Comparison of ENCODE assay signal across 8 cellular contexts in genomic region chr1:144412491-144413403, GRCh38. TPM values are rescaled to one million over a fixed set of nuclear protein-coding genes. Genes with fewer than 3 reads are reported as not detected.
DNase-seq lines count a peak whose midpoint lies in the region; ATAC-seq and TF ChIP-seq lines count a peak whose summit lies in the region.
"Not testable (repeated sequence)": the region's sequence is repeated elsewhere in the genome, so short reads cannot be mapped to it uniquely, and the experiment has no call there.

No MANE protein-coding gene starts in this region.

- not testable (repeated sequence) for H3K27me3 ChIP-seq in KMS-11 (ENCODE audit: insufficient read depth, low read depth)

- TF ChIP-seq CTCF in KMS-11 (conservative IDR thresholded peaks at IDR 0.05; ENCODE audit: low read depth, low read length); fibroblast of mammary gland (conservative IDR thresholded peaks at IDR 0.05; ENCODE audit: control insufficient read depth, insufficient read depth, low read depth, low read length): not testable (repeated sequence)

- DNase-seq in Daoy (ENCODE audit: low read depth) (peak; percentile 98), RKO (ENCODE audit: low spot score) (peak; percentile 91), fibroblast of mammary gland (ENCODE audit: low read depth) (peak; percentile 99), myocyte (ENCODE audit: low read depth) (peak; percentile 93)
- peak; percentile 70 for DNase-seq in stimulated activated CD8-positive, alpha-beta memory T cell treated with anti-CD3 and anti-CD28 coated beads, Interleukin-4, amount 100 ng/mL, for 24 hours (ENCODE audit: low read depth)

- peak overlapping the region; percentile 85 for H3K27ac ChIP-seq in KMS-11

- not testable (repeated sequence) for H4K20me1 ChIP-seq in KMS-11 (ENCODE audit: insufficient read depth)

- H3K4me1 ChIP-seq in KMS-11 (ENCODE audit: low read depth, poor library complexity, severe bottlenecking), result not testable (repeated sequence)

- not testable (repeated sequence) for H3K36me3 ChIP-seq in KMS-11 (ENCODE audit: insufficient read depth)

- peak overlapping the region; percentile 63 for H3K4me2 ChIP-seq in KMS-11

- H3K36me3 Mint-ChIP-seq in activated T-helper 17 cell treated with anti-CD3 and anti-CD28 coated beads, Interleukin-2, amount 50 U/mL, for 72 hours (ENCODE audit: low read depth), result peaks cover 18% of the 10 kb centered on the region

- peak overlapping the region; percentile 11; the same call in 1 of the 2 replicates for H2AFZ ChIP-seq in KMS-11 (ENCODE audit: low read depth)

- not testable (repeated sequence) for H3K9me3 Mint-ChIP-seq in activated T-helper 17 cell treated with anti-CD3 and anti-CD28 coated beads, Interleukin-2, amount 50 U/mL, for 72 hours

- H3K9ac ChIP-seq in KMS-11, result peak overlapping the region; percentile 72

- H3K79me2 ChIP-seq in KMS-11 (ENCODE audit: insufficient read depth, low read depth), result not testable (repeated sequence)

- ATAC-seq in GM21825 (IDR thresholded peaks at IDR 0.05; ENCODE audit: unreplicated experiment), result peak; percentile 90
- peak; percentile 85 for ATAC-seq in activated T-helper 17 cell treated with anti-CD3 and anti-CD28 coated beads, Interleukin-2, amount 50 U/mL, for 72 hours (replicated peaks)

- not testable (repeated sequence) for H3K27me3 Mint-ChIP-seq in activated T-helper 17 cell treated with anti-CD3 and anti-CD28 coated beads, Interleukin-2, amount 50 U/mL, for 72 hours

- H3K4me1 Mint-ChIP-seq in activated T-helper 17 cell treated with anti-CD3 and anti-CD28 coated beads, Interleukin-2, amount 50 U/mL, for 72 hours, result not testable (repeated sequence)

- peak overlapping the region; percentile 96 for H3K4me3 ChIP-seq in KMS-11 (IDR thresholded peaks at IDR 0.05; ENCODE audit: insufficient read depth, low read depth, low read length)
- peak overlapping the region; percentile 32 for H3K4me3 ChIP-seq in fibroblast of mammary gland (ENCODE audit: control insufficient read depth, low read depth, low read length)

- H3K4me3 Mint-ChIP-seq in activated T-helper 17 cell treated with anti-CD3 and anti-CD28 coated beads, Interleukin-2, amount 50 U/mL, for 72 hours, result peak overlapping the region; percentile 97

- H3K27ac Mint-ChIP-seq in activated T-helper 17 cell treated with anti-CD3 and anti-CD28 coated beads, Interleukin-2, amount 50 U/mL, for 72 hours, result peak overlapping the region; percentile 96

RNA-seq across cellular contexts. Expression of gene PPIAL4E, which starts 39.3 kb away (rescaled TPM):
- 0.17 TPM in 1 of 2 replicates, not detected in the other for total RNA-seq in Daoy (2014; rRNA removed; shearing (Covaris generic))
- not detected for total RNA-seq in activated T-helper 17 cell treated with anti-CD3 and anti-CD28 coated beads, Interleukin-2, amount 50 U/mL, for 72 hours
- not detected in 2 replicates for total RNA-seq in myocyte
- not detected for polyA plus RNA-seq in myocyte (2012)

RNA-seq across cellular contexts. Expression of gene NBPF15, which starts 48.7 kb away (rescaled TPM):
- total RNA-seq in Daoy (2014; rRNA removed; shearing (Covaris generic)), result 19.7 and 23.3 TPM in 2 replicates
- 10 to 100 TPM; 46.6 to 55.9 TPM for total RNA-seq in activated T-helper 17 cell treated with anti-CD3 and anti-CD28 coated beads, Interleukin-2, amount 50 U/mL, for 72 hours
- total RNA-seq in myocyte, result 20.8 and 27.0 TPM in 2 replicates
- polyA plus RNA-seq in myocyte (2012), result 34.9 TPM

Comparison
In these comparisons a context has a peak if more than half of its experiments do, and no peak if none do; other contexts are left out.
1. Peak in every context shown above with its lines: DNase-seq, ATAC-seq, H3K4me3 ChIP-seq and H3K27ac ChIP-seq.